22 cellular contexts compared by ENCODE assay signal in the genomic region with DNA sequence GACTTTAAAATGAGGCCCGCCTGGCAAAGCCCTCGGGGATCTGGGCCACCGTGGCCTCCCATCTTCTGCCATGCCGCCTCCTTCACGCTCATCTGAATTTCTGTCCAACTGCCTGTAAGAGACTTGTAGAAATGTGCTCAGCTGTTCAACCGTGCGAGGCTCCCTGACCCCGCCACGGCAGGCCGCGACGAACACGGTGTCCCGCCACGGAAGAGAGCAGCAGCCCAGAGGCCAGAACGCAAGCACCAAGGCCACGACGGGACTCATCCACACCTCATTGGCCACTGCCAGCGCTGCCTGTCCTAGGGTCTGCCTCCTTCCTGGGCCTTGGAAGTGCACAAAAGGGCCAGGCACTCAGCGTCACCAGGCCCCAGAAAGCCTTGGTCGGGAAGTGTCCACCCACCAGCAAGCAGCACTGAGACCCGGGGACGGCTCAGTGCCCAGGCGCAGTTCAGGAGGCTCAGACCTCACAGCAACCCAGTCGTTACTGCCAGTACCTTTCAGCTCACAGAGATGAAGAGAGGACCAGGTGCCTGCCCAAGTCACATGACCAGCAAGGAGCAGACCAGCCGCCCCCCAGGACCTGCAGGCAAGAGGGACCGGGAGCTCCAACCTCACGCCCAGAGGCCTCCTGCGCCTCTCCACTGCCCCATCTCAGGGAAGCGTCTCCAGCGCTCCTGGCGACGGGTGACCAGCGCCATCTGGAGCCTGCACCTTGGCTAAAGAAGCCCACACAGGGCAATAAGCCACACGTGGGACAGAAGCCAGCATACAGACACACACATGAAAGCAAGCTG.
A peak's percentile ranks its signal among the peaks of the same experiment; 100 is the strongest.
DNase-seq lines count a peak whose midpoint lies in the region; ATAC-seq, FAIRE-seq and TF ChIP-seq lines count a peak whose summit lies in the region.
"Had no signal": no experiment of that assay in that cellular context is flagged by ENCODE, and none has a peak within 500 bp of the region (broad histone marks: within the 10 kb centered on the region; RNA-seq: fewer than 3 reads in every experiment).

No MANE protein-coding gene starts in this region.

- intact Hi-C loops in kidney (cut with DNase I): no loop called here

- no peaks in the 10 kb centered on the region for H3K4me1 ChIP-seq in kidney (ENCODE audit: control insufficient read depth in 1 of 2, insufficient read depth in 1 of 2, low read depth in 1 of 2, low read length in 2 of 2)
- H3K4me1 ChIP-seq: SJCRH30 had no signal

- H3K27ac ChIP-seq in kidney (ENCODE audit: low read depth in 2 of 2, low read length in 2 of 2): no peak overlapping the region
- H3K27ac ChIP-seq: 22Rv1, SJCRH30 had no signal

- no peaks in the 10 kb centered on the region for H3K27me3 Mint-ChIP-seq in neural crest cell (ENCODE audit: low read depth)
- H3K27me3 Mint-ChIP-seq: B cell, T-cell had no signal

- H3K9ac ChIP-seq in kidney (ENCODE audit: low read length in 2 of 2): no peak overlapping the region

- no peak for TF ChIP-seq EP300 in Ishikawa (IDR thresholded peaks at IDR 0.05; ENCODE audit: borderline replicate concordance)

- TF ChIP-seq CTCF in neural crest cell (conservative IDR thresholded peaks at IDR 0.05) (no peak), kidney (IDR thresholded peaks at IDR 0.05; ENCODE audit: borderline replicate concordance, extremely low read depth, insufficient read depth) (no peak)

- no peaks in the 10 kb centered on the region for H3K9me3 ChIP-seq in kidney (ENCODE audit: control insufficient read depth in 1 of 2, low read length in 2 of 2)
- H3K9me3 ChIP-seq: SJCRH30 had no signal

- no peak for ATAC-seq in HG02840 (IDR thresholded peaks at IDR 0.05; ENCODE audit: low FRiP score, unreplicated experiment)
- ATAC-seq: CD8-positive, alpha-beta T cell; GM12878; T-cell had no signal

- no peaks in the 10 kb centered on the region for H3K9me3 Mint-ChIP-seq in neural crest cell
- H3K9me3 Mint-ChIP-seq: CD8-positive, alpha-beta T cell; T-cell had no signal

- H3K36me3 ChIP-seq in kidney (ENCODE audit: control insufficient read depth in 1 of 2, insufficient read depth in 2 of 2, low read length in 2 of 2): peaks cover 5 to 6% of the 10 kb centered on the region in 2 donors
- H3K36me3 ChIP-seq: SJCRH30 had no signal

- no peak overlapping the region for H3K4me3 Mint-ChIP-seq in neural crest cell
- H3K4me3 Mint-ChIP-seq: B cell; CD8-positive, alpha-beta T cell; T-cell had no signal

- no peak for TF ChIP-seq RAD21 in Ishikawa (IDR thresholded peaks at IDR 0.05; ENCODE audit: low read depth)

- H3K4me3 ChIP-seq in kidney (ENCODE audit: low read length in 2 of 2): no peak overlapping the region
- H3K4me3 ChIP-seq: GM12878, SJCRH30 had no signal

- no peak for FAIRE-seq in kidney (lab: Jason Lieb, UNC)
- FAIRE-seq: G401.6, GM12878 had no signal

- H3K4me1 Mint-ChIP-seq in neural crest cell: peaks cover 9% of the 10 kb centered on the region
- H3K4me1 Mint-ChIP-seq: B cell, T-cell had no signal

- no peaks in the 10 kb centered on the region for H3K36me3 Mint-ChIP-seq in neural crest cell (ENCODE audit: low read depth)

- H3K27ac Mint-ChIP-seq in neural crest cell (ENCODE audit: unreplicated experiment): peak overlapping the region; percentile 71
- H3K27ac Mint-ChIP-seq: B cell; CD8-positive, alpha-beta T cell; T-cell had no signal

- DNase-seq in NCI-H748 (lab: John Stamatoyannopoulos, UW; ENCODE audit: unreplicated experiment) (peak; percentile 15), NCI-H748 treated with DMSO at 0.1 percent for 48 hours (lab: John Stamatoyannopoulos, UW) (no peak), cerebellar cortex (ENCODE audit: low spot score) (peak; percentile 61), neural crest cell (ENCODE audit: low read depth, low spot score) (no peak), NCI-H2196 (lab: John Stamatoyannopoulos, UW; ENCODE audit: unreplicated experiment) (no peak), kidney (no peak)
- DNase-seq: CD8-positive, alpha-beta T cell; DMS79; KBM-7; NCI-H1048; NCI-H226; NCI-H524 treated with DMSO at 0.1 percent for 48 hours; NK-92 treated with Interleukin-12 subunit alpha and Interleukin-12 subunit beta, amount 100 ng/mL, for 24 hours; RPMI8226; SJCRH30; T-cell had no signal

TF ChIP-seq in Ishikawa, 13 proteins besides CTCF, POLR2A, EP300 and RAD21:
- no peak for TF ChIP-seq YY1 (IDR thresholded peaks at IDR 0.05; ENCODE audit: low read depth)
- TF ChIP-seq, protein P1, sequence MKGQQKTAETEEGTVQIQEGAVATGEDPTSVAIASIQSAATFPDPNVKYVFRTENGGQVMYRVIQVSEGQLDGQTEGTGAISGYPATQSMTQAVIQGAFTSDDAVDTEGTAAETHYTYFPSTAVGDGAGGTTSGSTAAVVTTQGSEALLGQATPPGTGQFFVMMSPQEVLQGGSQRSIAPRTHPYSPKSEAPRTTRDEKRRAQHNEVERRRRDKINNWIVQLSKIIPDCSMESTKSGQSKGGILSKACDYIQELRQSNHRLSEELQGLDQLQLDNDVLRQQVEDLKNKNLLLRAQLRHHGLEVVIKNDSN (IDR thresholded peaks at IDR 0.05): 0 out of 2 replicates have a peak, but pooled peaks have one; percentile 27

Comparison
In these comparisons a context has a peak if more than half of its experiments do, and no peak if none do; other contexts are left out.
1. DNase-seq: peak in NCI-H748 (single experiment) and cerebellar cortex (single experiment); none in NCI-H748 treated with DMSO at 0.1 percent for 48 hours (single experiment), neural crest cell (single experiment), NCI-H2196 (single experiment) and kidney (single experiment).